ENCODE assay signal across 2 cellular contexts in genomic region chr10:667602-668143, GRCh38.
TF ChIP-seq lines count a peak whose summit lies in the region.

No MANE protein-coding gene starts in this region.

TF ChIP-seq in IMR-90, 13 proteins besides CTCF, POLR2A, EP300 and RAD21:
- TF ChIP-seq RCOR1 (IDR thresholded peaks at IDR 0.05; ENCODE audit: insufficient replicate concordance, low read length) (no peak), CHD1 (IDR thresholded peaks at IDR 0.05; ENCODE audit: low read depth, low read length) (no peak), SMC3 (IDR thresholded peaks at IDR 0.05; ENCODE audit: low read depth, low read length) (no peak), RFX5 (IDR thresholded peaks at IDR 0.05; ENCODE audit: low read depth, low read length) (no peak), CEBPB (IDR thresholded peaks at IDR 0.05; ENCODE audit: low read depth, low read length) (no peak), FOS (IDR thresholded peaks at IDR 0.05; ENCODE audit: low read depth, low read length) (no peak), MXI1 (IDR thresholded peaks at IDR 0.05; ENCODE audit: borderline replicate concordance, low read depth, low read length) (no peak), NFE2L2 (IDR thresholded peaks at IDR 0.05; ENCODE audit: low read depth, low read length) (no peak), MAFK (IDR thresholded peaks at IDR 0.05; ENCODE audit: low read depth, low read length) (no peak), MAZ (IDR thresholded peaks at IDR 0.05; ENCODE audit: borderline replicate concordance, low read depth, low read length) (no peak), BHLHE40 (IDR thresholded peaks at IDR 0.05; ENCODE audit: low read depth, low read length) (no peak)
- TF ChIP-seq, protein P1, sequence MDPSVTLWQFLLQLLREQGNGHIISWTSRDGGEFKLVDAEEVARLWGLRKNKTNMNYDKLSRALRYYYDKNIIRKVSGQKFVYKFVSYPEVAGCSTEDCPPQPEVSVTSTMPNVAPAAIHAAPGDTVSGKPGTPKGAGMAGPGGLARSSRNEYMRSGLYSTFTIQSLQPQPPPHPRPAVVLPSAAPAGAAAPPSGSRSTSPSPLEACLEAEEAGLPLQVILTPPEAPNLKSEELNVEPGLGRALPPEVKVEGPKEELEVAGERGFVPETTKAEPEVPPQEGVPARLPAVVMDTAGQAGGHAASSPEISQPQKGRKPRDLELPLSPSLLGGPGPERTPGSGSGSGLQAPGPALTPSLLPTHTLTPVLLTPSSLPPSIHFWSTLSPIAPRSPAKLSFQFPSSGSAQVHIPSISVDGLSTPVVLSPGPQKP (IDR thresholded peaks at IDR 0.05; ENCODE audit: borderline replicate concordance, low read depth, low read length), result no peak
- TF ChIP-seq, protein P2, sequence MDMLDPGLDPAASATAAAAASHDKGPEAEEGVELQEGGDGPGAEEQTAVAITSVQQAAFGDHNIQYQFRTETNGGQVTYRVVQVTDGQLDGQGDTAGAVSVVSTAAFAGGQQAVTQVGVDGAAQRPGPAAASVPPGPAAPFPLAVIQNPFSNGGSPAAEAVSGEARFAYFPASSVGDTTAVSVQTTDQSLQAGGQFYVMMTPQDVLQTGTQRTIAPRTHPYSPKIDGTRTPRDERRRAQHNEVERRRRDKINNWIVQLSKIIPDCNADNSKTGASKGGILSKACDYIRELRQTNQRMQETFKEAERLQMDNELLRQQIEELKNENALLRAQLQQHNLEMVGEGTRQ (IDR thresholded peaks at IDR 0.05; ENCODE audit: low read depth, low read length), result no peak

TF ChIP-seq in H1, 55 proteins besides CTCF, POLR2A, EP300 and RAD21:
- TF ChIP-seq EZH2 (IDR thresholded peaks at IDR 0.05; ENCODE audit: low read depth, low read length, severe bottlenecking) (no peak), E2F6 (IDR thresholded peaks at IDR 0.05) (no peak), TEAD4 (IDR thresholded peaks at IDR 0.05; ENCODE audit: low read depth, low read length) (no peak), ZNF274 (IDR thresholded peaks at IDR 0.05; ENCODE audit: borderline replicate concordance, extremely low read depth, low read length) (no peak), SP4 (IDR thresholded peaks at IDR 0.05; ENCODE audit: low read length) (no peak), CHD2 (IDR thresholded peaks at IDR 0.05; ENCODE audit: low read length) (no peak), BACH1 (IDR thresholded peaks at IDR 0.05; ENCODE audit: low read length) (no peak), GABPA (IDR thresholded peaks at IDR 0.05; ENCODE audit: borderline replicate concordance, insufficient read depth, low read length) (no peak), SP1 (IDR thresholded peaks at IDR 0.05; ENCODE audit: low read depth, low read length) (no peak), MAX (IDR thresholded peaks at IDR 0.05) (no peak), KDM4A (IDR thresholded peaks at IDR 0.05; ENCODE audit: low read depth, low read length, severe bottlenecking) (no peak)
